In the genomic region with DNA sequence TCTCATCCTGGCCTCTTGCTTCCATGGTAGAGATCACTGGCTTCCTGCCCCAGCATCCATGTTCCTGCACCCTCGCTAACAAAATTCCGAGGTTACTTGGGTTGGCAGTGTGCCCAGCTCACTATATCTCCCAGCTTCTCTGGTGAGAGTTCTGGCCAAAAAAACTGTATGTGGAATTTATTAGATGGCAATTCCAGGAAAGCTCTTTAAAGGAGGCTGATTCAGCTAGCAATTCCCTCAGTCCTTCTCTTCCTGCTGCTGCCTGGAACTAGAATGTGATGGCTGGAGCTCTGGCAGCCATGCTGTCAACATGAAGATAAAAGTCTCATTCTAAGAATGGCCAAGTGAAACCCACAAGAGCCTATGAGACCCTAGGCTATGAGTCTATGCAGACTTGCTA, we compare ENCODE assay signal across 15 cellular contexts.
A peak's percentile ranks its signal among the peaks of the same experiment; 100 is the strongest.
DNase-seq lines count a peak whose midpoint lies in the region; ATAC-seq and TF ChIP-seq lines count a peak whose summit lies in the region.
"Had no signal": no experiment of that assay in that cellular context is flagged by ENCODE, and none has a peak within 500 bp of the region (broad histone marks: within the 10 kb centered on the region; RNA-seq: fewer than 3 reads in every experiment).

No MANE protein-coding gene starts in this region.

- H3K4me1 Mint-ChIP-seq in activated CD4-positive, alpha-beta memory T cell treated with anti-CD3 and anti-CD28 coated beads, Interleukin-2, amount 10 ng/mL, durations not matched to agents 7 days and 5 days = peaks cover 81% of the 10 kb centered on the region

- H3K27ac Mint-ChIP-seq in activated CD4-positive, alpha-beta memory T cell treated with anti-CD3 and anti-CD28 coated beads, Interleukin-2, amount 10 ng/mL, durations not matched to agents 7 days and 5 days = peak overlapping the region; percentile 75

- CTCF ChIA-PET in activated CD4-positive, alpha-beta memory T cell treated with anti-CD3 and anti-CD28 coated beads, Interleukin-2, amount 10 ng/mL, durations not matched to agents 7 days and 5 days (lab: Charles Lee) = interaction anchor here (1.1 to 1.9 kb wide), 2 partner anchors 141 to 149 kb away, joined by 4 to 10 read pairs; no protein-coding TSS in a partner anchor

- no peak overlapping the region for H3K4me3 ChIP-seq in fibroblast of pulmonary artery (replicated peaks; ENCODE audit: low read depth, low read length)
- H3K4me3 ChIP-seq: mucosa of descending colon, PC-9, psoas muscle had no signal

- DNase-seq in A172 (ENCODE audit: low spot score) (peak; percentile 34), EH (ENCODE audit: low read depth) (peak; percentile 52), fibroblast of pulmonary artery (ENCODE audit: low read depth) (peak; percentile 20), cardiac septum (ENCODE audit: low spot score) (no peak)
- DNase-seq in activated CD4-positive, alpha-beta memory T cell treated with anti-CD3 and anti-CD28 coated beads, Interleukin-2, amount 10 ng/mL, durations not matched to agents 7 days and 5 days = no peak
- no peak for DNase-seq in stimulated activated CD4-positive, alpha-beta T cell treated with anti-CD3 and anti-CD28 coated beads, Interleukin-2, amount 100 ng/mL, for 48 hours
- DNase-seq in stimulated activated CD4-positive, alpha-beta T cell treated with anti-CD3 and anti-CD28 coated beads, Interleukin-2, amount 100 ng/mL, for 24 hours = no peak
- DNase-seq: amniotic stem cell; mucosa of descending colon; NCI-H1417; NCI-H446 treated with DMSO at 0.1 percent for 48 hours; PC-9; stimulated activated CD4-positive, alpha-beta T cell treated with anti-CD3 and anti-CD28 coated beads, Interleukin-1b, Interleukin-23, amount 100 ng/mL, for 48 hours had no signal

- POLR2A ChIA-PET in activated CD4-positive, alpha-beta memory T cell treated with anti-CD3 and anti-CD28 coated beads, Interleukin-2, amount 10 ng/mL, durations not matched to agents 7 days and 5 days (lab: Charles Lee) = interaction anchor here (0.8 to 6.7 kb wide), 7 partner anchors 12 to 95 kb away, joined by 3 to 107 read pairs (median 6); no protein-coding TSS in a partner anchor

- no peak overlapping the region for H3K4me3 Mint-ChIP-seq in activated CD4-positive, alpha-beta memory T cell treated with anti-CD3 and anti-CD28 coated beads, Interleukin-2, amount 10 ng/mL, durations not matched to agents 7 days and 5 days

- no peak for ATAC-seq in HG02973 (IDR thresholded peaks at IDR 0.05; ENCODE audit: unreplicated experiment)
- ATAC-seq: psoas muscle had no signal

- no peak for TF ChIP-seq CTCF in fibroblast of pulmonary artery (IDR thresholded peaks at IDR 0.05; ENCODE audit: low read length, missing control alignments)

- H3K36me3 Mint-ChIP-seq in activated CD4-positive, alpha-beta memory T cell treated with anti-CD3 and anti-CD28 coated beads, Interleukin-2, amount 10 ng/mL, durations not matched to agents 7 days and 5 days (ENCODE audit: low read depth) = peaks cover 87% of the 10 kb centered on the region

- intact Hi-C loops in cardiac septum (cut with DNase I) = no loop called here

- peaks cover 3% of the 10 kb centered on the region for H3K9me3 Mint-ChIP-seq in activated CD4-positive, alpha-beta memory T cell treated with anti-CD3 and anti-CD28 coated beads, Interleukin-2, amount 10 ng/mL, durations not matched to agents 7 days and 5 days

- H3K27me3 Mint-ChIP-seq in activated CD4-positive, alpha-beta memory T cell treated with anti-CD3 and anti-CD28 coated beads, Interleukin-2, amount 10 ng/mL, durations not matched to agents 7 days and 5 days = no peaks in the 10 kb centered on the region

Comparison
In these comparisons a context has a peak if more than half of its experiments do, and no peak if none do; other contexts are left out.
1. DNase-seq: peak in A172 (single experiment), EH (single experiment) and fibroblast of pulmonary artery (single experiment); none in activated CD4-positive, alpha-beta memory T cell treated with anti-CD3 and anti-CD28 coated beads, Interleukin-2, amount 10 ng/mL, durations not matched to agents 7 days and 5 days (single experiment), stimulated activated CD4-positive, alpha-beta T cell treated with anti-CD3 and anti-CD28 coated beads, Interleukin-2, amount 100 ng/mL, for 48 hours (0 of 2), cardiac septum (single experiment) and stimulated activated CD4-positive, alpha-beta T cell treated with anti-CD3 and anti-CD28 coated beads, Interleukin-2, amount 100 ng/mL, for 24 hours (0 of 2).